Comparison of ENCODE assay signal across 8 cellular contexts in genomic region chr2:24792542-24792873, GRCh38. TPM values are rescaled to one million over a fixed set of nuclear protein-coding genes. Genes with fewer than 3 reads are reported as not detected.
DNase-seq lines count a peak whose midpoint lies in the region; ATAC-seq, FAIRE-seq and TF ChIP-seq lines count a peak whose summit lies in the region.

No MANE protein-coding gene starts in this region.

- in situ Hi-C loops in HAP-1 (cut with MboI; ENCODE audit: low sequenced_read_pairs), result no loop called here

- H3K36me3 Mint-ChIP-seq in T-cell (peaks cover 23% of the 10 kb centered on the region), glutamatergic neuron (ENCODE audit: unreplicated experiment) (no peaks in the 10 kb centered on the region)

- H3K27me3 ChIP-seq in HAP-1 (ENCODE audit: low read depth) (no peaks in the 10 kb centered on the region), small intestine (ENCODE audit: control insufficient read depth in 2 of 2, insufficient read depth in 2 of 2, low read length in 2 of 2) (no peaks in the 10 kb centered on the region)

- TF ChIP-seq CTCF in glutamatergic neuron (IDR thresholded peaks at IDR 0.05; ENCODE audit: partially characterized antibody, unreplicated experiment), result no peak

- 0 to 4% (median 3%) methylated on average over 6 of the region's 6 CpGs for WGBS in small intestine, 3 donors

- H3K9me3 Mint-ChIP-seq in T-cell, result no peaks in the 10 kb centered on the region
- H3K9me3 Mint-ChIP-seq in glutamatergic neuron (ENCODE audit: unreplicated experiment), result no peaks in the 10 kb centered on the region

- POLR2A ChIA-PET in T-cell (lab: Charles Lee), result interaction anchor here in 1 of 2 donors (0.6 kb wide), 1 partner anchor 429 kb away, joined by 3 read pairs; no protein-coding TSS in a partner anchor

- CTCF ChIA-PET in T-cell (lab: Charles Lee), result interaction anchor here (0.7 to 1.2 kb wide), 6 partner anchors 33 to 956 kb away, joined by 3 to 6 read pairs (median 4); partner anchors contain the start of gene ATAD2B (in 1 of the 2)

- peaks cover 16% of the 10 kb centered on the region for H3K4me1 ChIP-seq in HAP-1
- H3K4me1 ChIP-seq in small intestine (ENCODE audit: control insufficient read depth in 2 of 2, insufficient read depth in 1 of 2, low read depth in 1 of 2, low read length in 1 of 2), result peaks cover 0 to 1% of the 10 kb centered on the region in 2 donors

- H3K27me3 Mint-ChIP-seq in T-cell, result no peaks in the 10 kb centered on the region
- H3K27me3 Mint-ChIP-seq in glutamatergic neuron (ENCODE audit: unreplicated experiment), result peaks cover 15% of the 10 kb centered on the region

- H3K4me3 Mint-ChIP-seq in T-cell (peak overlapping the region; percentile 95 to 97 (median 97)), glutamatergic neuron (ENCODE audit: unreplicated experiment) (peak overlapping the region; percentile 97)

- DNase-seq in HAP-1 (ENCODE audit: low spot score in 2 of 2) (no peak), T-cell (no peak), glutamatergic neuron (no peak), small intestine (no peak), SHP77 treated with DMSO at 0.1 percent for 48 hours (lab: John Stamatoyannopoulos, UW) (no peak), SIG-M5 (lab: John Stamatoyannopoulos, UW) (no peak)

- H3K4me3 ChIP-seq in HAP-1, result peak overlapping the region; percentile 95
- H3K4me3 ChIP-seq in small intestine (ENCODE audit: low read depth in 1 of 2, low read length in 2 of 2), result peak overlapping the region; percentile 57 to 81

- H3K9me3 ChIP-seq in HAP-1, result no peaks in the 10 kb centered on the region
- H3K9me3 ChIP-seq in small intestine (ENCODE audit: control insufficient read depth, low read depth), result no peaks in the 10 kb centered on the region

- peak overlapping the region; percentile 100 for H3K27ac Mint-ChIP-seq in T-cell
- H3K27ac Mint-ChIP-seq in glutamatergic neuron (ENCODE audit: unreplicated experiment), result peak overlapping the region; percentile 100

- no peak for FAIRE-seq in small intestine (lab: Jason Lieb, UNC)

- H3K27ac ChIP-seq in small intestine (ENCODE audit: low read depth in 1 of 2, low read length in 1 of 2), result peak overlapping the region; percentile 96 to 100

- ATAC-seq in T-cell (replicated peaks in 1 of 4) (no peak), HG03097 (IDR thresholded peaks at IDR 0.05; ENCODE audit: low FRiP score, unreplicated experiment) (no peak), HG03354 (IDR thresholded peaks at IDR 0.05; ENCODE audit: poor library complexity, severe bottlenecking, unreplicated experiment) (no peak)

- H3K4me1 Mint-ChIP-seq in T-cell (peaks cover 20 to 26% (median 23%) of the 10 kb centered on the region in 3 donors), glutamatergic neuron (ENCODE audit: low read depth, unreplicated experiment) (peaks cover 12% of the 10 kb centered on the region)

- H3K36me3 ChIP-seq in HAP-1 (replicated peaks) (peaks cover 23% of the 10 kb centered on the region), small intestine (ENCODE audit: control insufficient read depth in 2 of 2, insufficient read depth in 2 of 2, low read length in 2 of 2) (no peaks in the 10 kb centered on the region)

RNA-seq across cellular contexts. Expression of gene PTRHD1, which starts 0.7 kb away (rescaled TPM):
- 10 to 100 TPM; 13.6 to 20.1 (median 14.9) TPM for total RNA-seq in T-cell
- 25.2 TPM for total RNA-seq in glutamatergic neuron (ENCODE audit: unreplicated experiment)
- 10 to 100 TPM; 36.9 to 43.0 (median 42.9) TPM for polyA plus RNA-seq in small intestine

RNA-seq across cellular contexts. Expression of gene CENPO, which starts 0.7 kb away (rescaled TPM):
- total RNA-seq in T-cell (1 to 10 TPM; 4.8 to 8.4 (median 6.4) TPM), glutamatergic neuron (ENCODE audit: unreplicated experiment) (26.5 TPM)
- 1 to 10 TPM; 1.4 to 9.1 (median 2.7) TPM for polyA plus RNA-seq in small intestine
